Comparison of ENCODE assay signal across 18 cellular contexts in genomic region chr7:99478464-99479440, GRCh38. TPM values are rescaled to one million over a fixed set of nuclear protein-coding genes. Genes with fewer than 3 reads are reported as not detected.
DNase-seq lines count a peak whose midpoint lies in the region; ATAC-seq and TF ChIP-seq lines count a peak whose summit lies in the region.
"Had no signal": no experiment of that assay in that cellular context is flagged by ENCODE, and none has a peak within 500 bp of the region (broad histone marks: within the 10 kb centered on the region; RNA-seq: fewer than 3 reads in every experiment).

No MANE protein-coding gene starts in this region.

- CTCF ChIA-PET in CD8-positive, alpha-beta T cell (lab: Charles Lee), result no interaction called here

- no peak for DNase-seq in CD8-positive, alpha-beta T cell
- DNase-seq in central memory CD8-positive, alpha-beta T cell (ENCODE audit: low spot score in 2 of 2), result no peak
- DNase-seq in NAMALWA (ENCODE audit: low spot score) (no peak), NCI-H1417 (lab: John Stamatoyannopoulos, UW) (no peak)
- DNase-seq: activated gamma-delta T cell treated with Interleukin-2 at 50 U/mL for 16 hours; C1 segment of cervical spinal cord; kidney; MG63; NCI-H446 treated with DMSO at 0.1 percent for 48 hours; occipital lobe; RPMI8226; stimulated activated naive CD4-positive, alpha-beta T cell had no signal

- peak overlapping the region; percentile 42 for H3K27ac ChIP-seq in 22Rv1
- no peak overlapping the region for H3K27ac ChIP-seq in CD8-positive, alpha-beta T cell (ENCODE audit: low read depth, low read length)
- peak overlapping the region; percentile 7 to 16 for H3K27ac ChIP-seq in mucosa of rectum (ENCODE audit: low read depth in 2 of 2, low read length in 2 of 2)
- H3K27ac ChIP-seq: HL-60 had no signal

- peaks cover 42% of the 10 kb centered on the region for H3K36me3 Mint-ChIP-seq in CD8-positive, alpha-beta T cell
- peaks cover 22% of the 10 kb centered on the region for H3K36me3 Mint-ChIP-seq in central memory CD8-positive, alpha-beta T cell (ENCODE audit: insufficient read depth)

- H3K4me1 ChIP-seq in CD8-positive, alpha-beta T cell (ENCODE audit: insufficient read depth, low read length), result peaks cover 24% of the 10 kb centered on the region
- peaks cover 3 to 6% of the 10 kb centered on the region in 2 donors for H3K4me1 ChIP-seq in mucosa of rectum (ENCODE audit: control insufficient read depth in 2 of 2, insufficient read depth in 2 of 2, low read length in 2 of 2)

- no peak overlapping the region for H3K4me3 Mint-ChIP-seq in CD8-positive, alpha-beta T cell
- peak overlapping the region; percentile 40 for H3K4me3 Mint-ChIP-seq in central memory CD8-positive, alpha-beta T cell
- H3K4me3 Mint-ChIP-seq: WTC11 had no signal

- POLR2A ChIA-PET in CD8-positive, alpha-beta T cell (lab: Charles Lee), result interaction anchor here (1.3 to 2.0 kb wide), 2 partner anchors 19 to 21 kb away, joined by 3 to 5 read pairs; partner anchors contain the start of gene ZNF394

- ATAC-seq in CD8-positive, alpha-beta T cell, result no peak
- ATAC-seq in central memory CD8-positive, alpha-beta T cell (replicated peaks; ENCODE audit: extremely low read depth, poor library complexity, severe bottlenecking), result no peak
- ATAC-seq in GM18520 (IDR thresholded peaks at IDR 0.05; ENCODE audit: unreplicated experiment) (no peak), HG03457 (IDR thresholded peaks at IDR 0.05; ENCODE audit: unreplicated experiment) (no peak)
- ATAC-seq: WTC11 had no signal

- peaks cover 32% of the 10 kb centered on the region for H3K4me1 Mint-ChIP-seq in CD8-positive, alpha-beta T cell (ENCODE audit: low read depth)
- peaks cover 22% of the 10 kb centered on the region for H3K4me1 Mint-ChIP-seq in central memory CD8-positive, alpha-beta T cell

- H3K27me3 ChIP-seq in CD8-positive, alpha-beta T cell (ENCODE audit: insufficient read depth, low read length), result no peaks in the 10 kb centered on the region
- no peaks in the 10 kb centered on the region for H3K27me3 ChIP-seq in mucosa of rectum (ENCODE audit: control insufficient read depth in 2 of 2, insufficient read depth in 2 of 2, low read length in 2 of 2)
- H3K27me3 ChIP-seq: MG63 had no signal

- intact Hi-C loops in CD8-positive, alpha-beta T cell (cut with DNase I, micrococcal nuclease), result no loop called here

- no peak for TF ChIP-seq CTCF in 22Rv1 (IDR thresholded peaks at IDR 0.05)
- TF ChIP-seq CTCF in CD8-positive, alpha-beta T cell (IDR thresholded peaks at IDR 0.05), result no peak

- no peaks in the 10 kb centered on the region for H3K27me3 Mint-ChIP-seq in CD8-positive, alpha-beta T cell (ENCODE audit: low read depth)
- no peaks in the 10 kb centered on the region for H3K27me3 Mint-ChIP-seq in central memory CD8-positive, alpha-beta T cell

- no peak overlapping the region for H3K4me3 ChIP-seq in CD8-positive, alpha-beta T cell (ENCODE audit: low read depth, low read length)
- no peak overlapping the region for H3K4me3 ChIP-seq in mucosa of rectum (ENCODE audit: low read length in 2 of 2)
- H3K4me3 ChIP-seq: MG63 had no signal

- no peaks in the 10 kb centered on the region for H3K9me3 ChIP-seq in CD8-positive, alpha-beta T cell (ENCODE audit: low read length)
- no peaks in the 10 kb centered on the region for H3K9me3 ChIP-seq in mucosa of rectum (ENCODE audit: control insufficient read depth in 2 of 2, low read length in 2 of 2)
- H3K9me3 ChIP-seq: MG63 had no signal

- peak overlapping the region; percentile 75 for H3K27ac Mint-ChIP-seq in CD8-positive, alpha-beta T cell
- peak overlapping the region; percentile 72 for H3K27ac Mint-ChIP-seq in central memory CD8-positive, alpha-beta T cell (ENCODE audit: low read depth)
- H3K27ac Mint-ChIP-seq: WTC11 had no signal

- peaks cover 11% of the 10 kb centered on the region for H3K36me3 ChIP-seq in CD8-positive, alpha-beta T cell (ENCODE audit: insufficient read depth, low read length)
- peaks cover 14 to 16% of the 10 kb centered on the region in 2 donors for H3K36me3 ChIP-seq in mucosa of rectum (ENCODE audit: control insufficient read depth in 2 of 2, insufficient read depth in 2 of 2, low read length in 2 of 2)
- H3K36me3 ChIP-seq: MG63 had no signal

- H3K9ac ChIP-seq in mucosa of rectum (ENCODE audit: low read depth in 1 of 2, low read length in 2 of 2), result no peak overlapping the region

- no peaks in the 10 kb centered on the region for H3K9me3 Mint-ChIP-seq in CD8-positive, alpha-beta T cell
- no peaks in the 10 kb centered on the region for H3K9me3 Mint-ChIP-seq in central memory CD8-positive, alpha-beta T cell
- H3K9me3 Mint-ChIP-seq: WTC11 had no signal

RNA-seq across cellular contexts. Expression of gene ZNF789, which starts 6.1 kb away (rescaled TPM):
- total RNA-seq in CD8-positive, alpha-beta T cell, result 10 to 100 TPM; 12.9 to 14.1 TPM

RNA-seq across cellular contexts. Expression of gene ATP5MF, which starts 12.8 kb away (rescaled TPM):
- 10 to 100 TPM; 45.6 to 48.5 TPM for total RNA-seq in CD8-positive, alpha-beta T cell

RNA-seq across cellular contexts. Expression of gene ZNF394, which starts 21.3 kb away (rescaled TPM):
- 100 to 1,000 TPM; 256 to 268 TPM for total RNA-seq in CD8-positive, alpha-beta T cell

RNA-seq across cellular contexts. Expression of gene ZKSCAN5, which starts 25.7 kb away (rescaled TPM):
- 1 to 10 TPM; 6.0 to 6.2 TPM for total RNA-seq in CD8-positive, alpha-beta T cell

RNA-seq across cellular contexts. Expression of gene CPSF4, which starts 40.0 kb away (rescaled TPM):
- 10 to 100 TPM; 33.4 to 33.9 TPM for total RNA-seq in CD8-positive, alpha-beta T cell
